ENCODE assay signal across 17 cellular contexts in genomic region chr20:35669221-35669620, GRCh38. TPM values are rescaled to one million over a fixed set of nuclear protein-coding genes. Genes with fewer than 3 reads are reported as not detected.
DNase-seq lines count a peak whose midpoint lies in the region; ATAC-seq and TF ChIP-seq lines count a peak whose summit lies in the region.
"Had no signal": no experiment of that assay in that cellular context is flagged by ENCODE, and none has a peak within 500 bp of the region (broad histone marks: within the 10 kb centered on the region; RNA-seq: fewer than 3 reads in every experiment).

No MANE protein-coding gene starts in this region.

- ATAC-seq in activated CD8-positive, alpha-beta memory T cell treated with anti-CD3 and anti-CD28 coated beads, Interleukin-2, amount 10 ng/mL, durations not matched to agents 7 days and 5 days = no peak
- ATAC-seq in DND-41 (ENCODE audit: insufficient read depth, low read depth) (no peak), GM19328 (IDR thresholded peaks at IDR 0.05; ENCODE audit: unreplicated experiment) (no peak), gastroesophageal sphincter (no peak)
- ATAC-seq in activated T-helper 17 cell treated with anti-CD3 and anti-CD28 coated beads, Interleukin-2, amount 50 U/mL, for 72 hours (replicated peaks) = no peak
- ATAC-seq: A549, HepG2 had no signal

- 92 to 100% methylated on average over 2 to 5 of the region's 5 CpGs for WGBS in gastroesophageal sphincter (ENCODE audit: low coverage in 1 of 2), 2 donors

- no peak overlapping the region for H3K4me3 ChIP-seq in DND-41 (ENCODE audit: low read depth in 1 of 2, low read length in 2 of 2)
- H3K4me3 ChIP-seq in gastroesophageal sphincter = no peak overlapping the region
- H3K4me3 ChIP-seq: A549 had no signal

- H3K27ac ChIP-seq in DND-41 (ENCODE audit: low read length) (no peak overlapping the region), gastroesophageal sphincter (no peak overlapping the region)
- H3K27ac ChIP-seq: 22Rv1, A549, C4-2B had no signal

- no peak overlapping the region for H2AFZ ChIP-seq in DND-41 (ENCODE audit: low read depth, low read length)

- peaks cover 42% of the 10 kb centered on the region for H3K36me3 Mint-ChIP-seq in activated CD8-positive, alpha-beta memory T cell treated with anti-CD3 and anti-CD28 coated beads, Interleukin-2, amount 10 ng/mL, durations not matched to agents 7 days and 5 days
- H3K36me3 Mint-ChIP-seq in activated T-helper 17 cell treated with anti-CD3 and anti-CD28 coated beads, Interleukin-2, amount 50 U/mL, for 72 hours (ENCODE audit: low read depth) = peaks cover 67% of the 10 kb centered on the region
- H3K36me3 Mint-ChIP-seq in osteocyte (ENCODE audit: unreplicated experiment) = peaks cover 42% of the 10 kb centered on the region

- H3K9me3 ChIP-seq in DND-41 (ENCODE audit: insufficient read depth, low read length, severe bottlenecking) = no peaks in the 10 kb centered on the region
- no peaks in the 10 kb centered on the region for H3K9me3 ChIP-seq in gastroesophageal sphincter
- H3K9me3 ChIP-seq: A549, Caco-2 had no signal

- H3K79me2 ChIP-seq in DND-41 (ENCODE audit: insufficient read depth, low read length) = peaks cover 8% of the 10 kb centered on the region

- no peak overlapping the region for H3K4me2 ChIP-seq in DND-41 (ENCODE audit: insufficient read depth, low read length)
- H3K4me2 ChIP-seq: A549 had no signal

- H3K4me1 Mint-ChIP-seq in activated CD8-positive, alpha-beta memory T cell treated with anti-CD3 and anti-CD28 coated beads, Interleukin-2, amount 10 ng/mL, durations not matched to agents 7 days and 5 days = peaks cover 4% of the 10 kb centered on the region
- H3K4me1 Mint-ChIP-seq in activated T-helper 17 cell treated with anti-CD3 and anti-CD28 coated beads, Interleukin-2, amount 50 U/mL, for 72 hours = peaks cover 4% of the 10 kb centered on the region
- peaks cover 4% of the 10 kb centered on the region for H3K4me1 Mint-ChIP-seq in osteocyte (ENCODE audit: unreplicated experiment)

- no peak for TF ChIP-seq CTCF in DND-41 (IDR thresholded peaks at IDR 0.05; ENCODE audit: borderline replicate concordance, extremely low read depth, low read length, poor library complexity, severe bottlenecking)
- TF ChIP-seq CTCF in osteocyte (IDR thresholded peaks at IDR 0.05) = no peak
- TF ChIP-seq CTCF in gastroesophageal sphincter (IDR thresholded peaks at IDR 0.05) = no peak

- no peaks in the 10 kb centered on the region for H3K9me3 Mint-ChIP-seq in activated CD8-positive, alpha-beta memory T cell treated with anti-CD3 and anti-CD28 coated beads, Interleukin-2, amount 10 ng/mL, durations not matched to agents 7 days and 5 days (ENCODE audit: low read depth)
- H3K9me3 Mint-ChIP-seq in activated T-helper 17 cell treated with anti-CD3 and anti-CD28 coated beads, Interleukin-2, amount 50 U/mL, for 72 hours = no peaks in the 10 kb centered on the region
- H3K9me3 Mint-ChIP-seq in osteocyte (ENCODE audit: unreplicated experiment) = no peaks in the 10 kb centered on the region
- H3K9me3 Mint-ChIP-seq: CD4-positive, alpha-beta T cell; H9; IgD-negative memory B cell had no signal

- no peak overlapping the region for H3K27ac Mint-ChIP-seq in activated CD8-positive, alpha-beta memory T cell treated with anti-CD3 and anti-CD28 coated beads, Interleukin-2, amount 10 ng/mL, durations not matched to agents 7 days and 5 days
- peak overlapping the region; percentile 16 for H3K27ac Mint-ChIP-seq in activated T-helper 17 cell treated with anti-CD3 and anti-CD28 coated beads, Interleukin-2, amount 50 U/mL, for 72 hours
- no peak overlapping the region for H3K27ac Mint-ChIP-seq in osteocyte (ENCODE audit: unreplicated experiment)
- H3K27ac Mint-ChIP-seq: CD4-positive, alpha-beta T cell; H9 had no signal

- no peak for TF ChIP-seq POLR2A in gastroesophageal sphincter (IDR thresholded peaks at IDR 0.05)

- H4K20me1 ChIP-seq in DND-41 (ENCODE audit: insufficient read depth, low read length) = peaks cover 2% of the 10 kb centered on the region; the same call in 1 of the 2 replicates

- DNase-seq in activated CD8-positive, alpha-beta memory T cell treated with anti-CD3 and anti-CD28 coated beads, Interleukin-2, amount 10 ng/mL, durations not matched to agents 7 days and 5 days = peak; percentile 32
- DNase-seq in activated CD8-positive, alpha-beta memory T cell treated with anti-CD3 and anti-CD28 coated beads, Interleukin-2, amount 50 U/mL, for 4 hours = no peak
- DNase-seq in DND-41 = peak; percentile 2
- peak; percentile 30 for DNase-seq in osteocyte (ENCODE audit: extremely low spot score, unreplicated experiment)
- DNase-seq: AML-193; CD4-positive, alpha-beta T cell; GF-D8; H9 had no signal

- H3K4me1 ChIP-seq in DND-41 (ENCODE audit: insufficient read depth, low read length) = peaks cover 4% of the 10 kb centered on the region
- H3K4me1 ChIP-seq in gastroesophageal sphincter = no peaks in the 10 kb centered on the region
- H3K4me1 ChIP-seq: A549, Caco-2 had no signal

- no peaks in the 10 kb centered on the region for H3K27me3 Mint-ChIP-seq in activated CD8-positive, alpha-beta memory T cell treated with anti-CD3 and anti-CD28 coated beads, Interleukin-2, amount 10 ng/mL, durations not matched to agents 7 days and 5 days
- H3K27me3 Mint-ChIP-seq in activated T-helper 17 cell treated with anti-CD3 and anti-CD28 coated beads, Interleukin-2, amount 50 U/mL, for 72 hours = no peaks in the 10 kb centered on the region
- no peaks in the 10 kb centered on the region for H3K27me3 Mint-ChIP-seq in osteocyte (ENCODE audit: unreplicated experiment)
- H3K27me3 Mint-ChIP-seq: CD4-positive, alpha-beta T cell; IgD-negative memory B cell had no signal

- H3K9ac ChIP-seq in DND-41 (ENCODE audit: low read depth, low read length) = no peak overlapping the region

- H3K27me3 ChIP-seq in DND-41 (ENCODE audit: insufficient read depth, low read length, poor library complexity) (no peaks in the 10 kb centered on the region), gastroesophageal sphincter (no peaks in the 10 kb centered on the region)

- no peak overlapping the region for H3K4me3 Mint-ChIP-seq in activated CD8-positive, alpha-beta memory T cell treated with anti-CD3 and anti-CD28 coated beads, Interleukin-2, amount 10 ng/mL, durations not matched to agents 7 days and 5 days
- H3K4me3 Mint-ChIP-seq in activated T-helper 17 cell treated with anti-CD3 and anti-CD28 coated beads, Interleukin-2, amount 50 U/mL, for 72 hours = no peak overlapping the region
- no peak overlapping the region for H3K4me3 Mint-ChIP-seq in osteocyte (ENCODE audit: unreplicated experiment)
- H3K4me3 Mint-ChIP-seq: H9 had no signal

- H3K36me3 ChIP-seq in DND-41 (ENCODE audit: insufficient read depth, low read length) (peaks cover 51% of the 10 kb centered on the region), gastroesophageal sphincter (peaks cover 0 to 66% of the 10 kb centered on the region in 2 donors)

- CTCF ChIA-PET in activated CD8-positive, alpha-beta memory T cell treated with anti-CD3 and anti-CD28 coated beads, Interleukin-2, amount 10 ng/mL, durations not matched to agents 7 days and 5 days (lab: Charles Lee) = interaction anchor here (2.1 kb wide), 1 partner anchor 50 kb away, joined by 5 read pairs; no protein-coding TSS in a partner anchor

- no peak for TF ChIP-seq EP300 in gastroesophageal sphincter (IDR thresholded peaks at IDR 0.05)

RNA-seq across cellular contexts. Expression of gene CPNE1, which starts 4.5 kb away (rescaled TPM):
- 100 to 1,000 TPM; 277 to 286 TPM for total RNA-seq in activated CD8-positive, alpha-beta memory T cell treated with anti-CD3 and anti-CD28 coated beads, Interleukin-2, amount 10 ng/mL, durations not matched to agents 7 days and 5 days
- total RNA-seq in activated T-helper 17 cell treated with anti-CD3 and anti-CD28 coated beads, Interleukin-2, amount 50 U/mL, for 72 hours = 100 to 1,000 TPM; 269 to 280 TPM
- total RNA-seq in osteocyte = 164 and 180 TPM in 2 replicates
- 100 to 1,000 TPM in 2 of 4 donors, 10 to 100 TPM in 2; 43.8 to 131 (median 95.2) TPM for total RNA-seq in gastroesophageal sphincter

RNA-seq across cellular contexts. Expression of gene RBM12, which starts 4.5 kb away (rescaled TPM):
- total RNA-seq in activated CD8-positive, alpha-beta memory T cell treated with anti-CD3 and anti-CD28 coated beads, Interleukin-2, amount 10 ng/mL, durations not matched to agents 7 days and 5 days = 100 to 1,000 TPM; 101 to 137 TPM
- 100 to 1,000 TPM; 106 to 116 TPM for total RNA-seq in activated T-helper 17 cell treated with anti-CD3 and anti-CD28 coated beads, Interleukin-2, amount 50 U/mL, for 72 hours
- total RNA-seq in osteocyte = 85.5 and 97.3 TPM in 2 replicates
- 10 to 100 TPM; 18.9 to 36.3 (median 29.5) TPM for total RNA-seq in gastroesophageal sphincter

RNA-seq across cellular contexts. Expression of gene NFS1, which starts 29.9 kb away (rescaled TPM):
- total RNA-seq in activated CD8-positive, alpha-beta memory T cell treated with anti-CD3 and anti-CD28 coated beads, Interleukin-2, amount 10 ng/mL, durations not matched to agents 7 days and 5 days = 10 to 100 TPM; 34.6 to 35.1 TPM
- total RNA-seq in activated T-helper 17 cell treated with anti-CD3 and anti-CD28 coated beads, Interleukin-2, amount 50 U/mL, for 72 hours = 10 to 100 TPM; 41.1 to 49.2 TPM
- total RNA-seq in osteocyte (26.0 and 29.4 TPM in 2 replicates), gastroesophageal sphincter (10 to 100 TPM; 16.8 to 40.0 (median 31.4) TPM)

RNA-seq across cellular contexts. Expression of gene ROMO1, which starts 30.0 kb away (rescaled TPM):
- 100 to 1,000 TPM; 115 to 122 TPM for total RNA-seq in activated CD8-positive, alpha-beta memory T cell treated with anti-CD3 and anti-CD28 coated beads, Interleukin-2, amount 10 ng/mL, durations not matched to agents 7 days and 5 days
- total RNA-seq in activated T-helper 17 cell treated with anti-CD3 and anti-CD28 coated beads, Interleukin-2, amount 50 U/mL, for 72 hours = 100 to 1,000 TPM in 1 of 2 donors, 10 to 100 TPM in 1; 93.0 to 134 TPM
- total RNA-seq in osteocyte (110 and 116 TPM in 2 replicates), gastroesophageal sphincter (100 to 1,000 TPM; 158 to 312 (median 228) TPM)

RNA-seq across cellular contexts. Expression of gene SPAG4, which starts 53.6 kb away (rescaled TPM):
- 1 to 10 TPM; 4.3 to 5.2 TPM for total RNA-seq in activated CD8-positive, alpha-beta memory T cell treated with anti-CD3 and anti-CD28 coated beads, Interleukin-2, amount 10 ng/mL, durations not matched to agents 7 days and 5 days
- 10 to 100 TPM in 1 of 2 donors, 1 to 10 TPM in 1; 7.2 to 52.4 TPM for total RNA-seq in activated T-helper 17 cell treated with anti-CD3 and anti-CD28 coated beads, Interleukin-2, amount 50 U/mL, for 72 hours
- total RNA-seq in osteocyte = 1.8 and 1.9 TPM in 2 replicates
- 1 to 10 TPM in 3 of 4 donors, under 1 TPM in 1; 0.85 to 3.5 (median 2.9) TPM for total RNA-seq in gastroesophageal sphincter
